ENCODE assay signal across 14 cellular contexts in the genomic region with DNA sequence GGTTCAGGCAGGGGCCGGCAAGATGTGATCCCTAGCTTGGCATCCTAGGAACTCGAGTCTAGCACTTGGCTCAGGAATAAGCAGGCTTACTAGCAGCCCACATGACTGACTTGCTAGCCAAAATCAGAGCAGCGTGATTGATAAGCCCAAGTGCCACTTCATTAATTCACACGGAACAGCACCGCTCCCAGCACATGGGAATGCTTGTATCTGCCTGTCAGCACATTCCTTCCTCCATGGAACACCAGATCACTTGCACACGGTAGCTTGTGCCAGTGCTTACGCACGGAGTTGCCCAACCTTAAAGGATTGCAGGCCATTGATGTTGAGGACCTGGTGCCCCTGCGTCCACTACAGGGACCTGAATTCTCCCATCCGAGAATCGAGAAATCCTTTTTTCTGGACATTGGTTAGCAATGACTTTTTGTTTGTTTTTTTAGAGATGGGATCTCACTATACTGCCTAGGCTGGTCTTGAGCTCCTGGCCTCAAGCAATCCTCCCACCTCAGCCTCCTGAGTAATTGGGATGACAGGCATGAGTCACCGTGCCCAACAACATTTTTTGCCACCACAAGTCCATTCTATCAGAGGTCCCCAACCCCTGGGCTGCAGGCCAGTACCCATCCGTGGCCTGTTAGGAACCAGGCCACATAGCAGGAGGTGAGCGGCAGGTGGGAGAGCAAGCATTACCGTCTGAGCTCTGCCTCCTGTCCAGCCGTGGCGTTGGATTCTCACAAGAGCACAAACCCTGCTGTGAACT. TPM values are rescaled to one million over a fixed set of nuclear protein-coding genes. Genes with fewer than 3 reads are reported as not detected.
DNase-seq lines count a peak whose midpoint lies in the region; ATAC-seq and TF ChIP-seq lines count a peak whose summit lies in the region.
"Had no signal": no experiment of that assay in that cellular context is flagged by ENCODE, and none has a peak within 500 bp of the region (broad histone marks: within the 10 kb centered on the region; RNA-seq: fewer than 3 reads in every experiment).

No MANE protein-coding gene starts in this region.

- H3K9me3 ChIP-seq in thyroid gland, result no peaks in the 10 kb centered on the region
- H3K9me3 ChIP-seq: pancreas, testis had no signal

- peak in 1 of 2 donors; percentile 25 for TF ChIP-seq POLR2A in thyroid gland (IDR thresholded peaks at IDR 0.05)

- H3K27ac ChIP-seq in thyroid gland, result peak overlapping the region; percentile 29 to 87 (median 52)
- H3K27ac ChIP-seq: 22Rv1, pancreas, testis had no signal

- peak; percentile 22 for DNase-seq in NCI-H82 (lab: John Stamatoyannopoulos, UW)
- no peak for DNase-seq in NCI-H82 treated with DMSO at 0.1 percent for 48 hours (lab: John Stamatoyannopoulos, UW; ENCODE audit: unreplicated experiment)
- peak; percentile 19 for DNase-seq in epithelial cell of esophagus (ENCODE audit: low read depth)
- DNase-seq in kidney tubule cell (ENCODE audit: low spot score), result peak; percentile 59
- DNase-seq in thyroid gland, result peak; percentile 84 to 87
- no peak for DNase-seq in activated naive CD4-positive, alpha-beta T cell treated with Interleukin-2 at 50 U/mL for 16 hours
- no peak for DNase-seq in mesenteric fat pad (ENCODE audit: low spot score)
- DNase-seq: activated gamma-delta T cell, GF-D8, NCI-H2171 treated with DMSO at 0.1 percent for 48 hours, pancreas, testis had no signal

- WGBS in thyroid gland, 2 donors, result 53 to 58% methylated on average over 14 to 17 of the region's 17 CpGs

- intact Hi-C loops in thyroid gland (cut with DNase I), result loop anchor here (10.0 kb wide), 1 partner anchor 162 kb away; no protein-coding TSS in a partner anchor

- peaks cover 10 to 25% of the 10 kb centered on the region in 2 donors for H3K4me1 ChIP-seq in thyroid gland

- no peaks in the 10 kb centered on the region for H3K27me3 ChIP-seq in thyroid gland
- H3K27me3 ChIP-seq: pancreas, testis had no signal

- H3K36me3 ChIP-seq in thyroid gland, result no peaks in the 10 kb centered on the region
- H3K36me3 ChIP-seq: pancreas had no signal

- TF ChIP-seq CTCF in epithelial cell of esophagus (IDR thresholded peaks at IDR 0.05; ENCODE audit: insufficient read depth, low read depth, low read length, missing control alignments), result no peak
- no peak for TF ChIP-seq CTCF in thyroid gland (IDR thresholded peaks at IDR 0.05)

- no peak overlapping the region for H3K4me3 ChIP-seq in epithelial cell of esophagus (ENCODE audit: low read length)
- no peak overlapping the region for H3K4me3 ChIP-seq in thyroid gland (replicated peaks in 1 of 3)
- H3K4me3 ChIP-seq: pancreas, testis had no signal

- ATAC-seq in HG03045 (IDR thresholded peaks at IDR 0.05; ENCODE audit: unreplicated experiment), result no peak
- ATAC-seq: pancreas had no signal

RNA-seq across cellular contexts. Expression of a gene that starts 30.6 kb away (rescaled TPM):
- total RNA-seq in thyroid gland (10 to 100 TPM; 26.9 to 47.5 (median 33.2) TPM), mesenteric fat pad (36.9 TPM)

Comparison
In these comparisons a context has a peak if more than half of its experiments do, and no peak if none do; other contexts are left out.
1. DNase-seq: peak in NCI-H82 (single experiment), epithelial cell of esophagus (single experiment), kidney tubule cell (single experiment) and thyroid gland (2 of 2); none in NCI-H82 treated with DMSO at 0.1 percent for 48 hours (single experiment), activated naive CD4-positive, alpha-beta T cell treated with Interleukin-2 at 50 U/mL for 16 hours (single experiment) and mesenteric fat pad (single experiment).